29 cellular contexts compared by ENCODE assay signal in genomic region chr3:7275396-7275795, GRCh38.
DNase-seq lines count a peak whose midpoint lies in the region; ATAC-seq lines count a peak whose summit lies in the region.
"Had no signal": no experiment of that assay in that cellular context is flagged by ENCODE, and none has a peak within 500 bp of the region (broad histone marks: within the 10 kb centered on the region; RNA-seq: fewer than 3 reads in every experiment).

No MANE protein-coding gene starts in this region.

- no peaks in the 10 kb centered on the region for H3K27me3 ChIP-seq in H7 (ENCODE audit: control insufficient read depth, insufficient read depth, low read length)
- H3K27me3 ChIP-seq: ascending aorta, thyroid gland had no signal

- H3K4me3 Mint-ChIP-seq in stimulated activated naive B cell treated with anti-CD40 and anti-IgM and Interleukin-4, amounts not matched to agents 10 μg/mL and 1 μg/mL and 100 μg/mL, for 72 hours = no peak overlapping the region
- H3K4me3 Mint-ChIP-seq: activated naive CD8-positive, alpha-beta T cell treated with anti-CD3 and anti-CD28 coated beads for 36 hours; GM23338; stimulated activated naive CD8-positive, alpha-beta T cell treated with anti-CD3 and anti-CD28 coated beads, Interleukin-15, amount 100 ng/mL, for 72 hours had no signal

- H3K36me3 Mint-ChIP-seq in stimulated activated naive B cell treated with anti-CD40 and anti-IgM and Interleukin-4, amounts not matched to agents 10 μg/mL and 1 μg/mL and 100 μg/mL, for 72 hours = no peaks in the 10 kb centered on the region
- H3K36me3 Mint-ChIP-seq: activated naive CD8-positive, alpha-beta T cell treated with anti-CD3 and anti-CD28 coated beads for 36 hours had no signal

- no peak overlapping the region for H3K4me3 ChIP-seq in H7 (ENCODE audit: insufficient read depth, low read depth, low read length)
- H3K4me3 ChIP-seq: ascending aorta, GM23338, thyroid gland had no signal

- DNase-seq in H7 = no peak
- DNase-seq in posterior cingulate gyrus = no peak
- no peak for DNase-seq in activated naive CD4-positive, alpha-beta T cell treated with Interleukin-2 at 50 U/mL for 16 hours
- no peak for DNase-seq in stimulated activated naive B cell treated with anti-CD40 and anti-IgM and Interleukin-4, amounts not matched to agents 10 μg/mL and 1 μg/mL and 100 μg/mL, for 72 hours
- DNase-seq: activated CD4-positive, alpha-beta T cell treated with anti-CD3 and anti-CD28 coated beads, Interleukin-2, amount 50 U/mL, for 48 hours; activated CD8-positive, alpha-beta memory T cell treated with anti-CD3 and anti-CD28 coated beads, Interleukin-2, amount 50 U/mL, for 48 hours; activated naive CD8-positive, alpha-beta T cell treated with anti-CD3 and anti-CD28 coated beads for 36 hours; C1 segment of cervical spinal cord; Caco-2; cortex of kidney; DMS79; foreskin melanocyte; left colon; NCI-H1092; NCI-H1930; NCI-H774; stimulated activated CD4-positive, alpha-beta T cell treated with anti-CD3 and anti-CD28 coated beads, Interleukin-15, amount 100 ng/mL, for 24 hours; stimulated activated naive CD8-positive, alpha-beta T cell treated with anti-CD3 and anti-CD28 coated beads, Interleukin-15, amount 100 ng/mL, for 72 hours; T-helper 9 cell; thyroid gland had no signal

- intact Hi-C loops in posterior cingulate gyrus (cut with DNase I) = no loop called here

- no peaks in the 10 kb centered on the region for H3K4me1 Mint-ChIP-seq in stimulated activated naive B cell treated with anti-CD40 and anti-IgM and Interleukin-4, amounts not matched to agents 10 μg/mL and 1 μg/mL and 100 μg/mL, for 72 hours
- H3K4me1 Mint-ChIP-seq: activated naive CD8-positive, alpha-beta T cell treated with anti-CD3 and anti-CD28 coated beads for 36 hours; GM23338; stimulated activated naive CD8-positive, alpha-beta T cell treated with anti-CD3 and anti-CD28 coated beads, Interleukin-15, amount 100 ng/mL, for 72 hours had no signal

- H3K27ac Mint-ChIP-seq in stimulated activated naive B cell treated with anti-CD40 and anti-IgM and Interleukin-4, amounts not matched to agents 10 μg/mL and 1 μg/mL and 100 μg/mL, for 72 hours = no peak overlapping the region
- H3K27ac Mint-ChIP-seq: activated naive CD8-positive, alpha-beta T cell treated with anti-CD3 and anti-CD28 coated beads for 36 hours; activated T-helper 2 cell treated with anti-CD3 and anti-CD28 coated beads, Interferon-gamma antibody, Interleukin-2, Interleukin-4, amounts not matched to agents 10 μg/mL and 5 μg/mL and 100 μg/mL, durations not matched to agents 14 hours and 24 hours and 36 hours; GM23338; progenitor cell of endocrine pancreas; stimulated activated naive CD8-positive, alpha-beta T cell treated with anti-CD3 and anti-CD28 coated beads, Interleukin-15, amount 100 ng/mL, for 72 hours had no signal

- no peaks in the 10 kb centered on the region for H3K27me3 Mint-ChIP-seq in stimulated activated naive B cell treated with anti-CD40 and anti-IgM and Interleukin-4, amounts not matched to agents 10 μg/mL and 1 μg/mL and 100 μg/mL, for 72 hours
- H3K27me3 Mint-ChIP-seq: activated naive CD8-positive, alpha-beta T cell treated with anti-CD3 and anti-CD28 coated beads for 36 hours; progenitor cell of endocrine pancreas; stimulated activated naive CD8-positive, alpha-beta T cell treated with anti-CD3 and anti-CD28 coated beads, Interleukin-15, amount 100 ng/mL, for 72 hours had no signal

- peak; percentile 63 for ATAC-seq in GM18867 (IDR thresholded peaks at IDR 0.05; ENCODE audit: unreplicated experiment)
- ATAC-seq in GM21526 (IDR thresholded peaks at IDR 0.05; ENCODE audit: low FRiP score, unreplicated experiment) = peak; percentile 59
- peak; percentile 62 for ATAC-seq in HG02870 (IDR thresholded peaks at IDR 0.05; ENCODE audit: unreplicated experiment)
- ATAC-seq in HG03571 (IDR thresholded peaks at IDR 0.05; ENCODE audit: unreplicated experiment) = peak; percentile 61
- no peak for ATAC-seq in stimulated activated naive B cell treated with anti-CD40 and anti-IgM and Interleukin-4, amounts not matched to agents 10 μg/mL and 1 μg/mL and 100 μg/mL, for 72 hours (replicated peaks)
- ATAC-seq: esophagus mucosa; GM23338; left colon; stimulated activated naive CD8-positive, alpha-beta T cell treated with anti-CD3 and anti-CD28 coated beads, Interleukin-15, amount 100 ng/mL, for 72 hours had no signal

- H3K9me3 Mint-ChIP-seq in stimulated activated naive B cell treated with anti-CD40 and anti-IgM and Interleukin-4, amounts not matched to agents 10 μg/mL and 1 μg/mL and 100 μg/mL, for 72 hours = peaks cover 0 to 4% of the 10 kb centered on the region in 2 donors
- H3K9me3 Mint-ChIP-seq: activated naive CD8-positive, alpha-beta T cell treated with anti-CD3 and anti-CD28 coated beads for 36 hours had no signal

- no peaks in the 10 kb centered on the region for H3K36me3 ChIP-seq in H7 (replicated peaks; ENCODE audit: control insufficient read depth, insufficient read depth, low read length)
- H3K36me3 ChIP-seq: ascending aorta, thyroid gland had no signal

Comparison
In these comparisons a context has a peak if more than half of its experiments do, and no peak if none do; other contexts are left out.
1. ATAC-seq: peak in GM18867 (single experiment), GM21526 (single experiment), HG02870 (single experiment) and HG03571 (single experiment); none in stimulated activated naive B cell treated with anti-CD40 and anti-IgM and Interleukin-4, amounts not matched to agents 10 μg/mL and 1 μg/mL and 100 μg/mL, for 72 hours (0 of 2).